ENCODE assay signal across 1 cellular context in genomic region chr5:145979270-145980223, GRCh38.
A peak's percentile ranks its signal among the peaks of the same experiment; 100 is the strongest.
TF ChIP-seq lines count a peak whose summit lies in the region.

No MANE protein-coding gene starts in this region.

TF ChIP-seq in HEK293, 187 proteins besides CTCF, POLR2A, EP300 and RAD21 (continued from another document):
- TF ChIP-seq ZNF518A (tag by site-specific recombination; conservative IDR thresholded peaks at IDR 0.05; ENCODE audit: low read depth) = no peak
- TF ChIP-seq ZBTB20 (tag by site-specific recombination; IDR thresholded peaks at IDR 0.05) = peak; percentile 62; the same call in 1 of the 2 replicates
